18 cellular contexts compared by ENCODE assay signal in genomic region chr11:70306586-70307033, GRCh38. TPM values are rescaled to one million over a fixed set of nuclear protein-coding genes. Genes with fewer than 3 reads are reported as not detected.
A peak's percentile ranks its signal among the peaks of the same experiment; 100 is the strongest.
DNase-seq lines count a peak whose midpoint lies in the region; ATAC-seq, FAIRE-seq and TF ChIP-seq lines count a peak whose summit lies in the region.
"Had no signal": no experiment of that assay in that cellular context is flagged by ENCODE, and none has a peak within 500 bp of the region (broad histone marks: within the 10 kb centered on the region; RNA-seq: fewer than 3 reads in every experiment).

No MANE protein-coding gene starts in this region.

- peaks cover 33% of the 10 kb centered on the region for H3K4me1 ChIP-seq in astrocyte (ENCODE audit: insufficient read depth, low read length)
- H3K4me1 ChIP-seq in hepatocyte (ENCODE audit: insufficient read depth) = no peaks in the 10 kb centered on the region

- H3K9me3 ChIP-seq in astrocyte (ENCODE audit: insufficient read depth, low read depth, low read length) = no peaks in the 10 kb centered on the region
- no peaks in the 10 kb centered on the region for H3K9me3 ChIP-seq in hepatocyte (ENCODE audit: low read depth)

- peak overlapping the region; percentile 14 for H3K27ac ChIP-seq in astrocyte (ENCODE audit: low read depth, low read length)
- peak overlapping the region; percentile 75 for H3K27ac ChIP-seq in hepatocyte

- no peak overlapping the region for H3K27ac Mint-ChIP-seq in astrocyte (ENCODE audit: unreplicated experiment)
- no peak overlapping the region for H3K27ac Mint-ChIP-seq in natural killer cell treated with Interleukin-12 subunit alpha and Interleukin-12 subunit beta and Interleukin-15 and Interleukin-18, amount 100 ng/mL, for 72 hours
- H3K27ac Mint-ChIP-seq: activated B cell treated with CpG ODN at 0.5 μM for 24 hours; activated T-helper 17 cell treated with anti-CD3 and anti-CD28 coated beads, Interleukin-2, amount 50 U/mL, for 72 hours; memory B cell; T-cell had no signal

- H4K20me1 ChIP-seq in astrocyte (ENCODE audit: insufficient read depth, low read length) = peaks cover 42% of the 10 kb centered on the region
- H4K20me1 ChIP-seq in hepatocyte (ENCODE audit: insufficient read depth, poor library complexity, severe bottlenecking) = peaks cover 8% of the 10 kb centered on the region

- TF ChIP-seq CTCF in astrocyte (IDR thresholded peaks at IDR 0.05; ENCODE audit: insufficient read depth, low read depth, low read length) (no peak), hepatocyte (IDR thresholded peaks at IDR 0.05; ENCODE audit: poor library complexity) (no peak)

- H2AFZ ChIP-seq in astrocyte (ENCODE audit: low read depth, low read length) (no peak overlapping the region), hepatocyte (no peak overlapping the region)

- H3K4me2 ChIP-seq in astrocyte (ENCODE audit: low read length) = peak overlapping the region; percentile 39
- no peak overlapping the region for H3K4me2 ChIP-seq in hepatocyte

- no peak overlapping the region for H3K4me3 ChIP-seq in astrocyte (ENCODE audit: insufficient read depth, low read depth, low read length)
- H3K4me3 ChIP-seq in hepatocyte = no peak overlapping the region

- FAIRE-seq in astrocyte (lab: Jason Lieb, UNC) = no peak
- FAIRE-seq in frontal cortex (lab: Jason Lieb, UNC) = no peak
- FAIRE-seq: colon had no signal

- peaks cover 12% of the 10 kb centered on the region for H3K36me3 Mint-ChIP-seq in astrocyte (ENCODE audit: low read depth, unreplicated experiment)
- H3K36me3 Mint-ChIP-seq in natural killer cell treated with Interleukin-12 subunit alpha and Interleukin-12 subunit beta and Interleukin-15 and Interleukin-18, amount 100 ng/mL, for 72 hours = no peaks in the 10 kb centered on the region

- peaks cover 69% of the 10 kb centered on the region for H3K79me2 ChIP-seq in astrocyte (ENCODE audit: insufficient read depth, low read length)
- peaks cover 81% of the 10 kb centered on the region for H3K79me2 ChIP-seq in hepatocyte

- no peaks in the 10 kb centered on the region for H3K9me3 Mint-ChIP-seq in astrocyte (ENCODE audit: unreplicated experiment)
- H3K9me3 Mint-ChIP-seq in natural killer cell treated with Interleukin-12 subunit alpha and Interleukin-12 subunit beta and Interleukin-15 and Interleukin-18, amount 100 ng/mL, for 72 hours = no peaks in the 10 kb centered on the region
- H3K9me3 Mint-ChIP-seq: activated B cell treated with CpG ODN at 0.5 μM for 24 hours; activated T-helper 17 cell treated with anti-CD3 and anti-CD28 coated beads, Interleukin-2, amount 50 U/mL, for 72 hours; memory B cell; T-cell had no signal

- H3K27me3 ChIP-seq in astrocyte (ENCODE audit: insufficient read depth, low read length) = no peaks in the 10 kb centered on the region
- no peaks in the 10 kb centered on the region for H3K27me3 ChIP-seq in hepatocyte

- 60% methylated on average over 4 of the region's 4 CpGs for WGBS in hepatocyte (ENCODE audit: low lambda C conversion rate, missing lambda C conversion rate)

- peaks cover 19% of the 10 kb centered on the region for H3K4me1 Mint-ChIP-seq in astrocyte (ENCODE audit: low read depth, unreplicated experiment)
- H3K4me1 Mint-ChIP-seq in natural killer cell treated with Interleukin-12 subunit alpha and Interleukin-12 subunit beta and Interleukin-15 and Interleukin-18, amount 100 ng/mL, for 72 hours (ENCODE audit: low read depth in 2 of 2) = peaks cover 0 to 18% of the 10 kb centered on the region in 2 donors

- DNase-seq in COR-L47 (lab: John Stamatoyannopoulos, UW) (peak; percentile 5), NCI-H146 treated with DMSO at 0.1 percent for 48 hours (lab: John Stamatoyannopoulos, UW; ENCODE audit: unreplicated experiment) (peak; percentile 100), astrocyte (ENCODE audit: low read depth) (no peak), hepatocyte (ENCODE audit: low spot score) (no peak), frontal cortex (ENCODE audit: low spot score in 2 of 2) (no peak), NCI-H1694 treated with DMSO at 0.1 percent for 48 hours (lab: John Stamatoyannopoulos, UW) (no peak)
- DNase-seq in natural killer cell treated with Interleukin-12 subunit alpha and Interleukin-12 subunit beta and Interleukin-15 and Interleukin-18, amount 100 ng/mL, for 72 hours (ENCODE audit: low spot score) = no peak
- DNase-seq in activated CD8-positive, alpha-beta memory T cell treated with anti-CD3 and anti-CD28 coated beads for 24 hours = no peak
- DNase-seq: activated B cell treated with CpG ODN at 0.5 μM for 24 hours, head of caudate nucleus, NCI-H1436, NCI-H510A treated with DMSO at 0.1 percent for 48 hours, retina, RPMI8226, T-cell had no signal

- ATAC-seq in natural killer cell treated with Interleukin-12 subunit alpha and Interleukin-12 subunit beta and Interleukin-15 and Interleukin-18, amount 100 ng/mL, for 72 hours = no peak
- ATAC-seq: activated T-helper 17 cell treated with anti-CD3 and anti-CD28 coated beads, Interleukin-2, amount 50 U/mL, for 72 hours; T-cell had no signal

- no peaks in the 10 kb centered on the region for H3K27me3 Mint-ChIP-seq in astrocyte (ENCODE audit: low read depth, unreplicated experiment)
- H3K27me3 Mint-ChIP-seq in natural killer cell treated with Interleukin-12 subunit alpha and Interleukin-12 subunit beta and Interleukin-15 and Interleukin-18, amount 100 ng/mL, for 72 hours = no peaks in the 10 kb centered on the region
- H3K27me3 Mint-ChIP-seq: activated B cell treated with CpG ODN at 0.5 μM for 24 hours; activated T-helper 17 cell treated with anti-CD3 and anti-CD28 coated beads, Interleukin-2, amount 50 U/mL, for 72 hours; memory B cell; T-cell had no signal

- no peaks in the 10 kb centered on the region for H3K9me2 ChIP-seq in hepatocyte (replicated peaks; ENCODE audit: insufficient read depth)

- no peak overlapping the region for H3K4me3 Mint-ChIP-seq in astrocyte (ENCODE audit: unreplicated experiment)
- no peak overlapping the region for H3K4me3 Mint-ChIP-seq in natural killer cell treated with Interleukin-12 subunit alpha and Interleukin-12 subunit beta and Interleukin-15 and Interleukin-18, amount 100 ng/mL, for 72 hours
- H3K4me3 Mint-ChIP-seq: activated B cell treated with CpG ODN at 0.5 μM for 24 hours; activated T-helper 17 cell treated with anti-CD3 and anti-CD28 coated beads, Interleukin-2, amount 50 U/mL, for 72 hours; memory B cell; T-cell had no signal

- H3K9ac ChIP-seq in astrocyte (ENCODE audit: low read length) = no peak overlapping the region

- H3K36me3 ChIP-seq in astrocyte (ENCODE audit: insufficient read depth, low read length) = no peaks in the 10 kb centered on the region
- no peaks in the 10 kb centered on the region for H3K36me3 ChIP-seq in hepatocyte (replicated peaks; ENCODE audit: insufficient read depth, low read depth)

RNA-seq across cellular contexts. Expression of gene PPFIA1, which starts 36.1 kb away (rescaled TPM):
- total RNA-seq in astrocyte (48.0 and 54.7 TPM in 2 replicates), hepatocyte (39.6 and 58.4 TPM in 2 replicates), frontal cortex (37.9 TPM)
- polyA plus RNA-seq in hepatocyte = 36.0 and 36.2 TPM in 2 replicates
- 10 to 100 TPM; 43.4 to 60.0 TPM for total RNA-seq in natural killer cell treated with Interleukin-12 subunit alpha and Interleukin-12 subunit beta and Interleukin-15 and Interleukin-18, amount 100 ng/mL, for 72 hours

Comparison
In these comparisons a context has a peak if more than half of its experiments do, and no peak if none do; other contexts are left out.
1. DNase-seq: peak in COR-L47 (single experiment) and NCI-H146 treated with DMSO at 0.1 percent for 48 hours (single experiment); none in astrocyte (single experiment), hepatocyte (single experiment), frontal cortex (0 of 2), NCI-H1694 treated with DMSO at 0.1 percent for 48 hours (single experiment), natural killer cell treated with Interleukin-12 subunit alpha and Interleukin-12 subunit beta and Interleukin-15 and Interleukin-18, amount 100 ng/mL, for 72 hours (single experiment) and activated CD8-positive, alpha-beta memory T cell treated with anti-CD3 and anti-CD28 coated beads for 24 hours (single experiment).